In genomic region chr17:40936437-40936971, GRCh38 we compare ENCODE assay signal across 22 cellular contexts. TPM values are rescaled to one million over a fixed set of nuclear protein-coding genes. Genes with fewer than 3 reads are reported as not detected.
A peak's percentile ranks its signal among the peaks of the same experiment; 100 is the strongest.
DNase-seq lines count a peak whose midpoint lies in the region; ATAC-seq, FAIRE-seq and TF ChIP-seq lines count a peak whose summit lies in the region.
"Had no signal": no experiment of that assay in that cellular context is flagged by ENCODE, and none has a peak within 500 bp of the region (broad histone marks: within the 10 kb centered on the region; RNA-seq: fewer than 3 reads in every experiment).

No MANE protein-coding gene starts in this region.

- POLR2A ChIA-PET in Caco-2 (lab: Charles Lee) (no interaction called here), H1 (lab: Charles Lee; ENCODE audit: partially characterized antibody) (interaction anchor here (1.0 to 1.1 kb wide), 2 partner anchors 21 to 43 kb away, joined by 3 to 4 read pairs; no protein-coding TSS in a partner anchor)

- no peaks in the 10 kb centered on the region for H3K27me3 Mint-ChIP-seq in Caco-2 (ENCODE audit: insufficient read depth, unreplicated experiment)

- H3K36me3 ChIP-seq in Caco-2 (ENCODE audit: control insufficient read depth, insufficient read depth, low read length) = no peaks in the 10 kb centered on the region
- H3K36me3 ChIP-seq in H1 (ENCODE audit: control insufficient read depth in 2 of 4, insufficient read depth in 4 of 4, low read length in 3 of 4) = no peaks in the 10 kb centered on the region
- no peaks in the 10 kb centered on the region for H3K36me3 ChIP-seq in neuronal stem cell (replicated peaks in 1 of 2; ENCODE audit: control insufficient read depth in 2 of 2, insufficient read depth in 2 of 2, low read length in 2 of 2)
- H3K36me3 ChIP-seq in brain microvascular endothelial cell (replicated peaks) = no peaks in the 10 kb centered on the region
- H3K36me3 ChIP-seq: heart right ventricle, uterus had no signal

- no peak for FAIRE-seq in H1 (lab: Jason Lieb, UNC)
- FAIRE-seq: kidney, TTC549 had no signal

- no peak overlapping the region for H3K9ac ChIP-seq in H1 (replicated peaks in 1 of 4; ENCODE audit: extremely low read depth in 1 of 4, low read depth in 3 of 4, low read length in 3 of 4)
- no peak overlapping the region for H3K9ac ChIP-seq in neuronal stem cell (ENCODE audit: low read depth, low read length, poor library complexity)

- no peaks in the 10 kb centered on the region for H4K20me1 ChIP-seq in H1 (replicated peaks in 1 of 2; ENCODE audit: control insufficient read depth in 1 of 2, insufficient read depth in 2 of 2, low read length in 2 of 2)

- in situ Hi-C loops in brain microvascular endothelial cell (cut with HindIII; ENCODE audit: low pct_ligation_motif_present, low sequenced_read_pairs) = no loop called here

- peak overlapping the region; percentile 64 for H2AFZ ChIP-seq in H1 (ENCODE audit: low read length)
- no peak overlapping the region for H2AFZ ChIP-seq in neuronal stem cell (ENCODE audit: low read length)

- H3K79me2 ChIP-seq in H1 (ENCODE audit: control insufficient read depth in 1 of 2, insufficient read depth in 2 of 2, low read length in 2 of 2) = no peaks in the 10 kb centered on the region

- peak overlapping the region; percentile 23 for H3K4me3 ChIP-seq in Caco-2 (ENCODE audit: low read depth, low read length)
- H3K4me3 ChIP-seq in H1 (ENCODE audit: extremely low read depth in 1 of 4, insufficient read depth in 2 of 4, low read depth in 3 of 4, low read length in 4 of 4) = no peak overlapping the region
- no peak overlapping the region for H3K4me3 ChIP-seq in neuronal stem cell (ENCODE audit: low read length in 2 of 2)
- H3K4me3 ChIP-seq in brain microvascular endothelial cell (ENCODE audit: low read depth, low read length) = no peak overlapping the region
- H3K4me3 ChIP-seq: heart right ventricle, uterus had no signal

- no peak for ATAC-seq in HG03025 (IDR thresholded peaks at IDR 0.05; ENCODE audit: low FRiP score, unreplicated experiment)
- no peak for ATAC-seq in GM19023 (IDR thresholded peaks at IDR 0.05; ENCODE audit: unreplicated experiment)
- ATAC-seq: activated T-cell treated with anti-CD3 and anti-CD28 coated beads, Interleukin-2, amount 50 U/mL, for 4 hours; heart right ventricle had no signal

- H3K9me3 ChIP-seq in Caco-2 (no peaks in the 10 kb centered on the region), H1 (ENCODE audit: insufficient read depth in 2 of 2, low read depth in 1 of 2, low read length in 1 of 2) (no peaks in the 10 kb centered on the region), neuronal stem cell (replicated peaks in 1 of 2; ENCODE audit: control insufficient read depth in 2 of 2, insufficient read depth in 1 of 2, low read depth in 1 of 2, low read length in 2 of 2) (no peaks in the 10 kb centered on the region)
- H3K9me3 ChIP-seq: heart right ventricle, uterus had no signal

- H2BK120ac ChIP-seq in H1 (replicated peaks; ENCODE audit: low read depth, low read length) = no peak overlapping the region
- peak overlapping the region; percentile 74 for H2BK120ac ChIP-seq in neuronal stem cell (ENCODE audit: low read depth, low read length)

- TF ChIP-seq CTCF in Caco-2 (IDR thresholded peaks at IDR 0.05; ENCODE audit: insufficient read depth in 1 of 2, low read depth in 1 of 2, low read length in 1 of 2, severe bottlenecking in 1 of 2, unreplicated experiment in 1 of 2) = no peak
- no peak for TF ChIP-seq CTCF in H1 (IDR thresholded peaks at IDR 0.05; ENCODE audit: control extremely low read depth in 1 of 3, insufficient read depth in 1 of 3, low read depth in 1 of 3, low read length in 3 of 3)
- TF ChIP-seq CTCF in brain microvascular endothelial cell (IDR thresholded peaks at IDR 0.05; ENCODE audit: low read depth, low read length, missing control alignments) = no peak

- TF ChIP-seq RAD21 in H1 (IDR thresholded peaks at IDR 0.05 in 1 of 2, conservative IDR thresholded peaks at IDR 0.05 in 1 of 2; ENCODE audit: low read depth in 2 of 2, low read length in 2 of 2) = no peak

- CTCF ChIA-PET in Caco-2 (lab: Charles Lee) = no interaction called here
- CTCF ChIA-PET in H1 (lab: Charles Lee; ENCODE audit: partially characterized antibody) = interaction anchor here (0.7 to 0.8 kb wide), 2 partner anchors 386 to 1824 kb away, joined by 3 read pairs; no protein-coding TSS in a partner anchor

- no peak overlapping the region for H3K18ac ChIP-seq in H1 (ENCODE audit: extremely low read depth, low read length)
- peak overlapping the region; percentile 89 for H3K18ac ChIP-seq in neuronal stem cell (ENCODE audit: low read length)

- no peak overlapping the region for H4K5ac ChIP-seq in H1 (ENCODE audit: insufficient read length, low read depth, low read length)

- 92% methylated on average over 16 of the region's 19 CpGs; no CpG with 5 or more reads in 1 of the 2 experiments for WGBS in H1 (ENCODE audit: extremely low coverage in 1 of 2, insufficient coverage in 1 of 2, insufficient read length in 1 of 2, insufficient replicate concordance in 2 of 2, low coverage in 1 of 2, low lambda C conversion rate in 2 of 2, missing lambda C conversion rate in 1 of 2), 2 experiments
- no CpG with 5 or more reads among the region's 19 CpGs for WGBS in neuronal stem cell (ENCODE audit: extremely low coverage in 2 of 2, insufficient read length in 2 of 2, insufficient replicate concordance in 1 of 2), 2 donors

- no peak overlapping the region; the same call in 1 of the 2 replicates for H4K8ac ChIP-seq in H1 (ENCODE audit: extremely low read depth, insufficient read depth, low read length)
- H4K8ac ChIP-seq in neuronal stem cell (ENCODE audit: low read depth, low read length) = no peak overlapping the region

- H3K23me2 ChIP-seq in H1 (ENCODE audit: low read depth, low read length) = 0 out of 2 replicates have a peak, but pooled peaks cover 2% of the 10 kb centered on the region

- H2BK5ac ChIP-seq in H1 (ENCODE audit: low read depth, low read length) (no peak overlapping the region), neuronal stem cell (ENCODE audit: low read length) (peak overlapping the region; percentile 29)

- H3K79me1 ChIP-seq in H1 (ENCODE audit: low read depth, low read length) (no peaks in the 10 kb centered on the region), neuronal stem cell (ENCODE audit: low read depth, low read length) (no peaks in the 10 kb centered on the region)

- H3K23ac ChIP-seq in H1 (ENCODE audit: insufficient read length) = no peak overlapping the region
- no peak overlapping the region for H3K23ac ChIP-seq in neuronal stem cell (ENCODE audit: low read depth, low read length, poor library complexity)

- H3K4ac ChIP-seq in H1 (replicated peaks; ENCODE audit: insufficient read length, low read depth, low read length) (no peak overlapping the region), neuronal stem cell (ENCODE audit: low read length) (no peak overlapping the region)

- no peak for TF ChIP-seq EP300 in H1 (IDR thresholded peaks at IDR 0.05; ENCODE audit: borderline replicate concordance in 1 of 2, low read depth in 2 of 2, low read length in 2 of 2)

- H3K27ac Mint-ChIP-seq in Caco-2 (ENCODE audit: unreplicated experiment) = peak overlapping the region; percentile 77
- H3K27ac Mint-ChIP-seq: activated naive CD8-positive, alpha-beta T cell treated with anti-CD3 and anti-CD28 coated beads, Interleukin-2, amount 10 ng/mL, durations not matched to agents 7 days and 5 days had no signal

- no peaks in the 10 kb centered on the region for H3K27me3 ChIP-seq in Caco-2 (replicated peaks; ENCODE audit: control insufficient read depth, insufficient read depth, low read length)
- H3K27me3 ChIP-seq in H1 (replicated peaks in 1 of 4; ENCODE audit: control insufficient read depth in 3 of 4, extremely low read depth in 1 of 4, insufficient read depth in 3 of 4, low read length in 3 of 4) = no peaks in the 10 kb centered on the region
- peaks cover 0 to 3% (median 0%) of the 10 kb centered on the region in 3 experiments for H3K27me3 ChIP-seq in neuronal stem cell (ENCODE audit: control insufficient read depth in 3 of 3, insufficient read depth in 3 of 3, low read depth in 1 of 3, low read length in 3 of 3)
- H3K27me3 ChIP-seq in brain microvascular endothelial cell (replicated peaks) = no peaks in the 10 kb centered on the region
- H3K27me3 ChIP-seq: uterus had no signal

- BruUV-seq in Caco-2 (replicated peaks; lab: Mats Ljungman, UMichigan) = no TSS peak

- H2BK20ac ChIP-seq in H1 (ENCODE audit: low read length) = no peak overlapping the region

- H3K27ac ChIP-seq in H1 (ENCODE audit: low read depth, low read length) (no peak overlapping the region), neuronal stem cell (replicated peaks; ENCODE audit: low read length) (no peak overlapping the region), brain microvascular endothelial cell (no peak overlapping the region)
- H3K27ac ChIP-seq: C4-2B, heart right ventricle, uterus had no signal

- H2BK12ac ChIP-seq in H1 (ENCODE audit: low read depth, low read length) (no peak overlapping the region), neuronal stem cell (ENCODE audit: low read length) (peak overlapping the region; percentile 88)

- H3K14ac ChIP-seq in H1 (ENCODE audit: insufficient read length) (no peak overlapping the region), neuronal stem cell (ENCODE audit: low read length) (peak overlapping the region; percentile 73)

- H2AK5ac ChIP-seq in H1 (ENCODE audit: low read depth, low read length) = no peak overlapping the region
- peak overlapping the region; percentile 79 for H2AK5ac ChIP-seq in neuronal stem cell (ENCODE audit: low read depth, low read length)

- H4K91ac ChIP-seq in H1 (replicated peaks; ENCODE audit: insufficient read length, low read length) (no peak overlapping the region), neuronal stem cell (ENCODE audit: low read depth, low read length, poor library complexity) (peak overlapping the region; percentile 82)

- no peak overlapping the region for H2BK15ac ChIP-seq in H1 (ENCODE audit: low read length)
- H2BK15ac ChIP-seq in neuronal stem cell (ENCODE audit: low read length) = peak overlapping the region; percentile 84

- H3K4me3 Mint-ChIP-seq in Caco-2 (ENCODE audit: unreplicated experiment) = peak overlapping the region; percentile 43
- H3K4me3 Mint-ChIP-seq: activated naive CD8-positive, alpha-beta T cell treated with anti-CD3 and anti-CD28 coated beads, Interleukin-2, amount 10 ng/mL, durations not matched to agents 7 days and 5 days; activated T-cell treated with anti-CD3 and anti-CD28 coated beads, Interleukin-2, amount 50 U/mL, for 4 hours had no signal

- H3K4me1 Mint-ChIP-seq in Caco-2 (ENCODE audit: low read depth, unreplicated experiment) = peaks cover 43% of the 10 kb centered on the region
- H3K4me1 Mint-ChIP-seq: activated naive CD8-positive, alpha-beta T cell treated with anti-CD3 and anti-CD28 coated beads, Interleukin-2, amount 10 ng/mL, durations not matched to agents 7 days and 5 days had no signal

- no peak for TF ChIP-seq POLR2A in H1 (IDR thresholded peaks at IDR 0.05; ENCODE audit: control extremely low read depth in 1 of 2, low read depth in 2 of 2, low read length in 2 of 2)

- no peaks in the 10 kb centered on the region for H3K9me3 Mint-ChIP-seq in Caco-2 (ENCODE audit: unreplicated experiment)
- H3K9me3 Mint-ChIP-seq: activated naive CD8-positive, alpha-beta T cell treated with anti-CD3 and anti-CD28 coated beads, Interleukin-2, amount 10 ng/mL, durations not matched to agents 7 days and 5 days; activated T-cell treated with anti-CD3 and anti-CD28 coated beads, Interleukin-2, amount 50 U/mL, for 4 hours had no signal

- no peak overlapping the region for H3K56ac ChIP-seq in H1 (replicated peaks; ENCODE audit: insufficient read length, low read depth, low read length)

- H3K4me2 ChIP-seq in H1 (ENCODE audit: insufficient read depth in 1 of 2, low read depth in 2 of 2, low read length in 2 of 2) (no peak overlapping the region), neuronal stem cell (ENCODE audit: insufficient read depth, low read length, poor library complexity, severe bottlenecking) (no peak overlapping the region)

- H3K36me3 Mint-ChIP-seq in Caco-2 (ENCODE audit: insufficient read depth, unreplicated experiment) = peaks cover 31% of the 10 kb centered on the region
- H3K36me3 Mint-ChIP-seq: activated naive CD8-positive, alpha-beta T cell treated with anti-CD3 and anti-CD28 coated beads, Interleukin-2, amount 10 ng/mL, durations not matched to agents 7 days and 5 days had no signal

- intact Hi-C loops in Caco-2 (cut with micrococcal nuclease; ENCODE audit: unreplicated experiment) = no loop called here

- H3K4me1 ChIP-seq in Caco-2 (peaks cover 61% of the 10 kb centered on the region), H1 (replicated peaks in 1 of 4; ENCODE audit: control insufficient read depth in 3 of 4, insufficient read depth in 4 of 4, low read length in 3 of 4) (peaks cover 0 to 4% (median 0%) of the 10 kb centered on the region in 4 experiments; a peak in 2 of 7 replicates), neuronal stem cell (ENCODE audit: control insufficient read depth in 2 of 2, insufficient read depth in 1 of 2, low read depth in 1 of 2, low read length in 2 of 2) (peaks cover 0 to 14% of the 10 kb centered on the region in 2 donors)
- H3K4me1 ChIP-seq: heart right ventricle, uterus had no signal

- DNase-seq in Caco-2 = peak; percentile 35 to 57
- peak; percentile 58 to 71 for DNase-seq in NOMO-1 (lab: John Stamatoyannopoulos, UW; ENCODE audit: unreplicated experiment in 2 of 2)
- DNase-seq in H1 (ENCODE audit: low read depth in 1 of 2, low spot score in 2 of 2) = no peak
- no peak for DNase-seq in neuronal stem cell (ENCODE audit: low spot score)
- DNase-seq in brain microvascular endothelial cell = no peak
- no peak for DNase-seq in HPDE6-E6E7 (ENCODE audit: extremely low spot score)
- DNase-seq: activated naive CD8-positive, alpha-beta T cell treated with anti-CD3 and anti-CD28 coated beads, Interleukin-2, amount 10 ng/mL, durations not matched to agents 7 days and 5 days; activated T-cell treated with anti-CD3 and anti-CD28 coated beads, Interleukin-2, amount 50 U/mL, for 4 hours; DMS79 treated with DMSO at 0.1 percent for 48 hours; heart right ventricle; kidney; NCI-H2029 treated with DMSO at 0.1 percent for 48 hours; NCI-H510A; OCI-M1; stimulated activated naive CD8-positive, alpha-beta T cell treated with anti-CD3 and anti-CD28 coated beads, Interleukin-15, Interleukin-2, amounts not matched to agents 100 U/mL and 50 U/mL, for 24 hours; uterus had no signal

RNA-seq across cellular contexts. Expression of gene KRT23, which starts 0.9 kb away (rescaled TPM):
- total RNA-seq in Caco-2 (2022) = 43.6 and 47.1 TPM in 2 replicates
- total RNA-seq in H1 (2021; fragmentation: NEBNext Ultra II Directional; extraction: Animal tissue kit (Norgen Biotek cat#: 25700)) = not detected in 2 replicates
- not detected in 2 replicates for polyA plus RNA-seq in H1 (2011; rRNA removed)
- not detected for polyA plus RNA-seq in H1 (2011; cell fraction: cytosol; rRNA removed)
- polyA plus RNA-seq in H1 (2011; cell fraction: nucleus; rRNA removed) = not detected
- not detected in 4 replicates for polyA plus RNA-seq in H1 (2012, experiment 1 of 2)
- not detected for polyA plus RNA-seq in H1 (2012, experiment 2 of 2)
- not detected for polyA plus RNA-seq in H1 (2013, experiment 1 of 2)
- not detected for polyA plus RNA-seq in H1 (2013, experiment 2 of 2)
- polyA minus RNA-seq in H1 (2011; rRNA and poly(A)+ RNA removed) = not detected in 2 replicates
- polyA minus RNA-seq in H1 (2011; cell fraction: cytosol; rRNA and poly(A)+ RNA removed) = not detected
- polyA minus RNA-seq in H1 (2011; cell fraction: nucleus; rRNA and poly(A)+ RNA removed) = not detected
- 0.66 TPM for polyA plus RNA-seq in neuronal stem cell (2013, experiment 1 of 2)
- 0.80 TPM for polyA plus RNA-seq in neuronal stem cell (2013, experiment 2 of 2)
- total RNA-seq: A673; activated naive CD8-positive, alpha-beta T cell treated with anti-CD3 and anti-CD28 coated beads, Interleukin-2, amount 10 ng/mL, durations not matched to agents 7 days and 5 days; activated T-cell treated with anti-CD3 and anti-CD28 coated beads, Interleukin-2, amount 50 U/mL, for 4 hours had no signal

RNA-seq across cellular contexts. Expression of gene KRT39, which starts 30.2 kb away (rescaled TPM):
- not detected in 2 replicates for total RNA-seq in Caco-2 (2022)
- total RNA-seq in H1 (2021; fragmentation: NEBNext Ultra II Directional; extraction: Animal tissue kit (Norgen Biotek cat#: 25700)) = not detected in 2 replicates
- not detected in 2 replicates for polyA plus RNA-seq in H1 (2011; rRNA removed)
- not detected for polyA plus RNA-seq in H1 (2011; cell fraction: cytosol; rRNA removed)
- not detected for polyA plus RNA-seq in H1 (2011; cell fraction: nucleus; rRNA removed)
- polyA plus RNA-seq in H1 (2012, experiment 1 of 2) = not detected in 4 replicates
- not detected for polyA plus RNA-seq in H1 (2012, experiment 2 of 2)
- not detected for polyA plus RNA-seq in H1 (2013, experiment 1 of 2)
- polyA plus RNA-seq in H1 (2013, experiment 2 of 2) = not detected
- not detected in 2 replicates for polyA minus RNA-seq in H1 (2011; rRNA and poly(A)+ RNA removed)
- not detected for polyA minus RNA-seq in H1 (2011; cell fraction: cytosol; rRNA and poly(A)+ RNA removed)
- not detected for polyA minus RNA-seq in H1 (2011; cell fraction: nucleus; rRNA and poly(A)+ RNA removed)
- polyA plus RNA-seq in neuronal stem cell (2013, experiment 1 of 2) = not detected
- polyA plus RNA-seq in neuronal stem cell (2013, experiment 2 of 2) = not detected
- total RNA-seq: A673; activated naive CD8-positive, alpha-beta T cell treated with anti-CD3 and anti-CD28 coated beads, Interleukin-2, amount 10 ng/mL, durations not matched to agents 7 days and 5 days; activated T-cell treated with anti-CD3 and anti-CD28 coated beads, Interleukin-2, amount 50 U/mL, for 4 hours; cardiac septum; heart right ventricle; kidney; uterus had no signal
- polyA plus RNA-seq: heart right ventricle had no signal

RNA-seq across cellular contexts. Expression of gene KRT40, which starts 47.6 kb away (rescaled TPM):
- total RNA-seq in Caco-2 (2022) = not detected in 2 replicates
- not detected in 2 replicates for total RNA-seq in H1 (2021; fragmentation: NEBNext Ultra II Directional; extraction: Animal tissue kit (Norgen Biotek cat#: 25700))
- polyA plus RNA-seq in H1 (2011; rRNA removed) = not detected in 2 replicates
- polyA plus RNA-seq in H1 (2011; cell fraction: cytosol; rRNA removed) = not detected
- not detected for polyA plus RNA-seq in H1 (2011; cell fraction: nucleus; rRNA removed)
- polyA plus RNA-seq in H1 (2012, experiment 1 of 2) = not detected in 4 replicates
- polyA plus RNA-seq in H1 (2012, experiment 2 of 2) = not detected
- polyA plus RNA-seq in H1 (2013, experiment 1 of 2) = not detected
- not detected for polyA plus RNA-seq in H1 (2013, experiment 2 of 2)
- not detected in 2 replicates for polyA minus RNA-seq in H1 (2011; rRNA and poly(A)+ RNA removed)
- not detected for polyA minus RNA-seq in H1 (2011; cell fraction: cytosol; rRNA and poly(A)+ RNA removed)
- not detected for polyA minus RNA-seq in H1 (2011; cell fraction: nucleus; rRNA and poly(A)+ RNA removed)
- not detected for polyA plus RNA-seq in neuronal stem cell (2013, experiment 1 of 2)
- not detected for polyA plus RNA-seq in neuronal stem cell (2013, experiment 2 of 2)
- total RNA-seq: activated naive CD8-positive, alpha-beta T cell treated with anti-CD3 and anti-CD28 coated beads, Interleukin-2, amount 10 ng/mL, durations not matched to agents 7 days and 5 days; activated T-cell treated with anti-CD3 and anti-CD28 coated beads, Interleukin-2, amount 50 U/mL, for 4 hours; cardiac septum; heart right ventricle; kidney had no signal
- polyA plus RNA-seq: heart right ventricle had no signal

RNA-seq across cellular contexts. Expression of gene KRT20, which starts 51.5 kb away (rescaled TPM):
- 0.53 and 1.0 TPM in 2 replicates for total RNA-seq in Caco-2 (2022)
- not detected in 2 replicates for total RNA-seq in H1 (2021; fragmentation: NEBNext Ultra II Directional; extraction: Animal tissue kit (Norgen Biotek cat#: 25700))
- not detected in 2 replicates for polyA plus RNA-seq in H1 (2011; rRNA removed)
- not detected for polyA plus RNA-seq in H1 (2011; cell fraction: cytosol; rRNA removed)
- not detected for polyA plus RNA-seq in H1 (2011; cell fraction: nucleus; rRNA removed)
- not detected in 4 replicates for polyA plus RNA-seq in H1 (2012, experiment 1 of 2)
- polyA plus RNA-seq in H1 (2012, experiment 2 of 2) = not detected
- polyA plus RNA-seq in H1 (2013, experiment 1 of 2) = not detected
- not detected for polyA plus RNA-seq in H1 (2013, experiment 2 of 2)
- polyA minus RNA-seq in H1 (2011; rRNA and poly(A)+ RNA removed) = not detected in 2 replicates
- polyA minus RNA-seq in H1 (2011; cell fraction: cytosol; rRNA and poly(A)+ RNA removed) = not detected
- polyA minus RNA-seq in H1 (2011; cell fraction: nucleus; rRNA and poly(A)+ RNA removed) = not detected
- polyA plus RNA-seq in neuronal stem cell (2013, experiment 1 of 2) = not detected
- polyA plus RNA-seq in neuronal stem cell (2013, experiment 2 of 2) = not detected
- total RNA-seq: A673; activated naive CD8-positive, alpha-beta T cell treated with anti-CD3 and anti-CD28 coated beads, Interleukin-2, amount 10 ng/mL, durations not matched to agents 7 days and 5 days; cardiac septum; heart right ventricle; kidney had no signal
- polyA plus RNA-seq: heart right ventricle had no signal

RNA-seq across cellular contexts. Expression of gene KRTAP3-3, which starts 57.5 kb away (rescaled TPM):
- not detected in 2 replicates for total RNA-seq in Caco-2 (2022)
- not detected in 2 replicates for total RNA-seq in H1 (2021; fragmentation: NEBNext Ultra II Directional; extraction: Animal tissue kit (Norgen Biotek cat#: 25700))
- polyA plus RNA-seq in H1 (2011; rRNA removed) = not detected in 2 replicates
- polyA plus RNA-seq in H1 (2011; cell fraction: cytosol; rRNA removed) = not detected
- polyA plus RNA-seq in H1 (2011; cell fraction: nucleus; rRNA removed) = not detected
- polyA plus RNA-seq in H1 (2012, experiment 1 of 2) = not detected in 4 replicates
- polyA plus RNA-seq in H1 (2012, experiment 2 of 2) = not detected
- polyA plus RNA-seq in H1 (2013, experiment 1 of 2) = not detected
- not detected for polyA plus RNA-seq in H1 (2013, experiment 2 of 2)
- polyA minus RNA-seq in H1 (2011; rRNA and poly(A)+ RNA removed) = not detected in 2 replicates
- polyA minus RNA-seq in H1 (2011; cell fraction: cytosol; rRNA and poly(A)+ RNA removed) = not detected
- not detected for polyA minus RNA-seq in H1 (2011; cell fraction: nucleus; rRNA and poly(A)+ RNA removed)
- polyA plus RNA-seq in neuronal stem cell (2013, experiment 1 of 2) = not detected
- not detected for polyA plus RNA-seq in neuronal stem cell (2013, experiment 2 of 2)
- total RNA-seq: A673; activated naive CD8-positive, alpha-beta T cell treated with anti-CD3 and anti-CD28 coated beads, Interleukin-2, amount 10 ng/mL, durations not matched to agents 7 days and 5 days; activated T-cell treated with anti-CD3 and anti-CD28 coated beads, Interleukin-2, amount 50 U/mL, for 4 hours; cardiac septum; heart right ventricle; kidney; uterus had no signal
- polyA plus RNA-seq: heart right ventricle had no signal

Comparison
In these comparisons a context has a peak if more than half of its experiments do, and no peak if none do; other contexts are left out.
1. DNase-seq: peak in Caco-2 (2 of 2) and NOMO-1 (2 of 2); none in H1 (0 of 2), neuronal stem cell (single experiment), brain microvascular endothelial cell (single experiment) and HPDE6-E6E7 (single experiment).
2. RNA of gene KRT23, which starts 0.9 kb away (total RNA-seq): 43.6 to 47.1 TPM in Caco-2; not detected in H1; every median in the first group is over 10 times any median in the second.